In the genomic region with DNA sequence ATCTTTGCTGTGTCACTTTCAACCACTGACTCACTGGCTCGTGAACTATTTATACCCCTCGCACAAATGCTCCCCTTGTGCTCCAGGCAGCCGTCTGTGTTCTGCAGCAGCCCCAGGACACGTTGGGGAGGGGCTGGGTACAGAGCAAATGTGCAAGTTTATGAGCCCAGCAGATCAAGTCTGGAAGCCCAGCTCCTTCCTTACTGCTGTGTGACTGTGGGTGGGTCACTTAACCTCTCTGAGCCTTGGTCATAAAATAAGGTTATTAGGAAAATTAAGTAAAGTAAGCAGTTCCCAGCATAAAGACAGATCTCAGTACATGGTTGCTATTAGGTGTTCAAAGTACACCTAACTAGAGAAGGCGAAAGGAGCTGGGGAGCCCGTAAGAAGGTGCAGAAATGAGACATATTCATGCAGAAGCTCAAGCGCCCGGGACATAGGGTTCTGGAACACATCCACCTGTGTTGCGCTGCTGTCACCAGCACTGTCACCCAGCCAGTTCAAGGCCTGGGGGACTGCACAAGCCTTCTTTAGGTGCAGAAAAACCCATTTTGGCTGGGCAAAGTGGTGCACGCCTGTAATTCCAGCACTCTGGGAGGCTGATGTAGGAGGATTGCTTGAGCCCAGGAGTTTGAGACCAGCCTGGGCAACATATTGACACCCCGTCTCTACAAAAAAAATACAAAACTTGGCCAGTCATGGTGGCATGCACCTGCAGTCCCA, we compare ENCODE assay signal across 19 cellular contexts. TPM values are rescaled to one million over a fixed set of nuclear protein-coding genes. Genes with fewer than 3 reads are reported as not detected.
DNase-seq lines count a peak whose midpoint lies in the region; ATAC-seq and TF ChIP-seq lines count a peak whose summit lies in the region.
"Had no signal": no experiment of that assay in that cellular context is flagged by ENCODE, and none has a peak within 500 bp of the region (broad histone marks: within the 10 kb centered on the region; RNA-seq: fewer than 3 reads in every experiment).

No MANE protein-coding gene starts in this region.

- H3K27ac ChIP-seq in PC-9 (peak overlapping the region; percentile 44; the same call in 1 of the 2 replicates), rectal smooth muscle tissue (ENCODE audit: low read depth, low read length) (no peak overlapping the region)
- H3K27ac ChIP-seq: C4-2B, epithelial cell of prostate, tibial artery had no signal

- CTCF ChIA-PET in Calu3 (lab: Charles Lee) = interaction anchor here (0.6 kb wide), 1 partner anchor 160 kb away, joined by 7 read pairs; no protein-coding TSS in a partner anchor
- CTCF ChIA-PET in PC-9 (lab: Charles Lee) = no interaction called here

- peak overlapping the region; percentile 4 for H3K9ac ChIP-seq in rectal smooth muscle tissue (ENCODE audit: low read length)

- POLR2A ChIA-PET in PC-9 (lab: Charles Lee; ENCODE audit: unreplicated experiment) = interaction anchor here (0.6 kb wide), 1 partner anchor 625 kb away, joined by 18 read pairs; no protein-coding TSS in a partner anchor

- H3K4me1 ChIP-seq in PC-9 (replicated peaks; ENCODE audit: insufficient read depth) (peaks cover 27% of the 10 kb centered on the region), rectal smooth muscle tissue (ENCODE audit: control insufficient read depth, insufficient read depth, low read length) (peaks cover 24% of the 10 kb centered on the region)

- no peaks in the 10 kb centered on the region for H3K27me3 ChIP-seq in PC-9 (ENCODE audit: insufficient read depth, low read depth)
- H3K27me3 ChIP-seq in rectal smooth muscle tissue (ENCODE audit: control insufficient read depth, insufficient read depth, low read length) = no peaks in the 10 kb centered on the region
- H3K27me3 ChIP-seq: tibial artery had no signal

- TF ChIP-seq CTCF in Calu3 (IDR thresholded peaks at IDR 0.05; ENCODE audit: unreplicated experiment) = no peak
- no peak for TF ChIP-seq CTCF in PC-9 (conservative IDR thresholded peaks at IDR 0.05)

- H4K20me1 ChIP-seq in PC-9 (ENCODE audit: insufficient read depth) = peaks cover 3% of the 10 kb centered on the region; the same call in 1 of the 2 replicates

- DNase-seq in Calu3 (no peak), PC-9 (no peak), immature natural killer cell (no peak), middle frontal gyrus (ENCODE audit: extremely low spot score, low spot score) (no peak)
- DNase-seq in stimulated activated CD4-positive, alpha-beta T cell treated with anti-CD3 and anti-CD28 coated beads, Interleukin-4, amount 100 ng/mL, for 24 hours = no peak
- DNase-seq: activated gamma-delta T cell, IMR-90, NCI-H1048, nucleus accumbens, Right ventricle myocardium superior, tibial artery had no signal

- H3K9me3 Mint-ChIP-seq in Calu3 (ENCODE audit: low read depth, unreplicated experiment) (no peaks in the 10 kb centered on the region), immature natural killer cell (no peaks in the 10 kb centered on the region)

- H3K9me2 ChIP-seq in PC-9 (ENCODE audit: insufficient read depth) = no peaks in the 10 kb centered on the region

- H3F3A ChIP-seq in PC-9 (ENCODE audit: insufficient read depth, low read depth) = peaks cover 15% of the 10 kb centered on the region; the same call in 1 of the 2 replicates

- H3K9me3 ChIP-seq in PC-9 (ENCODE audit: insufficient read depth, low read depth) = no peaks in the 10 kb centered on the region
- H3K9me3 ChIP-seq: tibial artery had no signal

- H3K4me3 ChIP-seq in PC-9 (no peak overlapping the region), rectal smooth muscle tissue (ENCODE audit: low read length) (no peak overlapping the region)
- H3K4me3 ChIP-seq: lung, tibial artery had no signal

- peak overlapping the region; percentile 61 for H3K4me3 Mint-ChIP-seq in Calu3 (ENCODE audit: low read depth, unreplicated experiment)
- peak overlapping the region; percentile 42 to 88 (median 69) for H3K4me3 Mint-ChIP-seq in immature natural killer cell

- peaks cover 61% of the 10 kb centered on the region for H3K79me2 ChIP-seq in PC-9 (ENCODE audit: low read depth)

- H3K27ac Mint-ChIP-seq in Calu3 (ENCODE audit: unreplicated experiment) = no peak overlapping the region
- peak overlapping the region; percentile 88 to 96 (median 92) for H3K27ac Mint-ChIP-seq in immature natural killer cell

- H2AFZ ChIP-seq in PC-9 = no peak overlapping the region

- intact Hi-C loops in Calu3 (cut with micrococcal nuclease; ENCODE audit: unreplicated experiment) = no loop called here
- intact Hi-C loops in PC-9 (cut with micrococcal nuclease; ENCODE audit: unreplicated experiment) = loop anchor here (1.0 to 5.0 kb wide), 3 partner anchors 100 to 286 kb away; no protein-coding TSS in a partner anchor

- H3K36me3 ChIP-seq in PC-9 (ENCODE audit: low read depth) (no peaks in the 10 kb centered on the region), rectal smooth muscle tissue (ENCODE audit: control insufficient read depth, insufficient read depth, low read length) (no peaks in the 10 kb centered on the region)

- H3K27me3 Mint-ChIP-seq in Calu3 (ENCODE audit: unreplicated experiment) = no peaks in the 10 kb centered on the region
- H3K27me3 Mint-ChIP-seq in immature natural killer cell (ENCODE audit: low read depth in 3 of 3) = peaks cover 30 to 66% (median 32%) of the 10 kb centered on the region in 3 donors

- ATAC-seq in GM19397 (IDR thresholded peaks at IDR 0.05; ENCODE audit: unreplicated experiment) = no peak
- ATAC-seq: activated CD4-positive, CD25-positive, alpha-beta regulatory T cell treated with anti-CD3 and anti-CD28 coated beads, Interleukin-2, amount 50 U/mL, for 24 hours had no signal

- H3K36me3 Mint-ChIP-seq in Calu3 (ENCODE audit: insufficient read depth, unreplicated experiment) (peaks cover 30% of the 10 kb centered on the region), immature natural killer cell (peaks cover 9 to 40% (median 20%) of the 10 kb centered on the region in 3 donors)

- peaks cover 25% of the 10 kb centered on the region for H3K4me1 Mint-ChIP-seq in Calu3 (ENCODE audit: low read depth, unreplicated experiment)
- H3K4me1 Mint-ChIP-seq in immature natural killer cell = peaks cover 88% of the 10 kb centered on the region in 2 donors

- peak overlapping the region; percentile 34; the same call in 1 of the 2 replicates for H3K4me2 ChIP-seq in PC-9

- BruUV-seq in Calu3 (replicated peaks; lab: Mats Ljungman, UMichigan) (no TSS peak), PC-9 (replicated peaks; lab: Mats Ljungman, UMichigan) (no TSS peak)

RNA-seq across cellular contexts. Expression of a gene that starts 13.8 kb away (rescaled TPM):
- total RNA-seq in Calu3 (2022) = 51.0 and 57.8 TPM in 2 replicates
- total RNA-seq in PC-9 (2021) = 129 and 160 TPM in 2 replicates
- 1,000 to 10,000 TPM in 1 of 3 donors, 100 to 1,000 TPM in 2; 686 to 1,063 (median 771) TPM for polyA plus RNA-seq in immature natural killer cell

RNA-seq across cellular contexts. Expression of a gene that starts 14.7 kb away (rescaled TPM):
- not detected in 2 replicates for total RNA-seq in Calu3 (2022)
- total RNA-seq in PC-9 (2021) = not detected in 2 replicates
- not detected for polyA plus RNA-seq in immature natural killer cell
- total RNA-seq: IMR-90, Right ventricle myocardium superior, skeletal muscle tissue had no signal
- polyA plus RNA-seq: IMR-90 had no signal

RNA-seq across cellular contexts. Expression of a gene that starts 33.0 kb away (rescaled TPM):
- total RNA-seq in Calu3 (2022) (not detected in 2 replicates), PC-9 (2021) (not detected in 2 replicates)
- polyA plus RNA-seq in immature natural killer cell = not detected
- total RNA-seq: IMR-90; Right ventricle myocardium superior; skeletal muscle tissue; T-helper 2 cell treated with Interferon-gamma antibody and Interleukin-4, amounts not matched to agents 100 ng/mL and 5 ng/mL, for 36 hours had no signal
- polyA plus RNA-seq: IMR-90 had no signal

RNA-seq across cellular contexts. Expression of a gene that starts 52.4 kb away (rescaled TPM):
- total RNA-seq in Calu3 (2022) (not detected in 2 replicates), PC-9 (2021) (not detected in 2 replicates)
- polyA plus RNA-seq in immature natural killer cell = not detected
- total RNA-seq: IMR-90; Right ventricle myocardium superior; T-helper 2 cell treated with Interferon-gamma antibody and Interleukin-4, amounts not matched to agents 100 ng/mL and 5 ng/mL, for 36 hours had no signal
- polyA plus RNA-seq: IMR-90, lung had no signal
